Comparison of ENCODE assay signal across 8 cellular contexts in genomic region chr17:48944519-48945260, GRCh38. TPM values are rescaled to one million over a fixed set of nuclear protein-coding genes. Genes with fewer than 3 reads are reported as not detected.
A peak's percentile ranks its signal among the peaks of the same experiment; 100 is the strongest.
DNase-seq lines count a peak whose midpoint lies in the region; ATAC-seq and TF ChIP-seq lines count a peak whose summit lies in the region.

Gene SNF8 (minus strand): TSS chr17:48944842. CDS start chr17:48944734, 108 bp downstream.

- H3K27ac ChIP-seq in Panc1 (ENCODE audit: low read length) (peak within 1 kb of the TSS; percentile 98), muscle layer of colon (ENCODE audit: low read depth, low read length) (peak within 1 kb of the TSS; percentile 96)

- peak within 1 kb of the TSS; percentile 88 for H3K9ac ChIP-seq in muscle layer of colon (ENCODE audit: low read length)

- H3K9me3 ChIP-seq in Panc1 (ENCODE audit: control insufficient read depth, insufficient read depth, low read depth, low read length) (no peaks in the 10 kb centered on the region), muscle layer of colon (ENCODE audit: low read length) (no peaks in the 10 kb centered on the region)

- ATAC-seq in GM21717 (IDR thresholded peaks at IDR 0.05; ENCODE audit: unreplicated experiment) (peak; percentile 78), Panc1 (peak; percentile 98), esophagus mucosa (peak; percentile 96)
- peak; percentile 99 for ATAC-seq in activated T-cell treated with anti-CD3 and anti-CD28 coated beads, Interleukin-2, amount 50 U/mL, for 4 hours

- POLR2A ChIA-PET in Panc1 (lab: Charles Lee), result interaction anchor here (0.5 to 1.2 kb wide), 7 partner anchors 9 to 418 kb away, joined by 3 to 12 read pairs (median 3); no protein-coding TSS in a partner anchor

- H3K27me3 ChIP-seq in Panc1 (ENCODE audit: control insufficient read depth, insufficient read depth, low read length), result no peaks in the 10 kb centered on the region
- H3K27me3 ChIP-seq in muscle layer of colon (ENCODE audit: control insufficient read depth in 1 of 2, insufficient read depth in 2 of 2, low read length in 2 of 2), result no peaks in the 10 kb centered on the region

- peaks cover 17% of the 10 kb centered on the region for H3K4me1 Mint-ChIP-seq in activated T-cell treated with anti-CD3 and anti-CD28 coated beads, Interleukin-2, amount 50 U/mL, for 4 hours (ENCODE audit: low read depth)

- no peak for TF ChIP-seq CTCF in Panc1 (IDR thresholded peaks at IDR 0.05)

- intact Hi-C loops in Panc1 (cut with micrococcal nuclease; ENCODE audit: unreplicated experiment), result loop anchor here (2.0 kb wide), 1 partner anchor 28 kb away; no protein-coding TSS in a partner anchor

- no TSS peak for BruUV-seq in Panc1 (replicated peaks; lab: Mats Ljungman, UMichigan)

- DNase-seq in DMS153 (lab: John Stamatoyannopoulos, UW) (peak; percentile 63), KG1 (lab: John Stamatoyannopoulos, UW) (peak; percentile 91), Panc1 (ENCODE audit: low read depth, low spot score) (no peak)
- DNase-seq in activated T-cell treated with anti-CD3 and anti-CD28 coated beads, Interleukin-2, amount 50 U/mL, for 4 hours, result peak; percentile 90
- peak; percentile 81 to 87 for DNase-seq in stimulated activated CD8-positive, alpha-beta memory T cell treated with anti-CD3 and anti-CD28 coated beads, Interleukin-7, amount 100 ng/mL, for 1 hour (ENCODE audit: low read depth in 2 of 2)

- peaks cover 3% of the 10 kb centered on the region for H3K36me3 Mint-ChIP-seq in activated T-cell treated with anti-CD3 and anti-CD28 coated beads, Interleukin-2, amount 50 U/mL, for 4 hours (ENCODE audit: insufficient read depth)

- H3K4me3 Mint-ChIP-seq in activated T-cell treated with anti-CD3 and anti-CD28 coated beads, Interleukin-2, amount 50 U/mL, for 4 hours, result peak within 1 kb of the TSS; percentile 100

- H3K4me1 ChIP-seq in Panc1 (ENCODE audit: control insufficient read depth, insufficient read depth, low read length) (peaks cover 10% of the 10 kb centered on the region), muscle layer of colon (ENCODE audit: insufficient read depth, low read length) (peaks cover 11% of the 10 kb centered on the region)

- no peaks in the 10 kb centered on the region for H3K27me3 Mint-ChIP-seq in activated T-cell treated with anti-CD3 and anti-CD28 coated beads, Interleukin-2, amount 50 U/mL, for 4 hours (ENCODE audit: low read depth)

- CTCF ChIA-PET in Panc1 (lab: Charles Lee), result interaction anchor here (0.5 to 1.6 kb wide), 2 partner anchors 12 to 88 kb away, joined by 6 to 9 read pairs; no protein-coding TSS in a partner anchor

- in situ Hi-C loops in Panc1 (cut with HindIII; ENCODE audit: low pct_unique_long_range_greater_than_20kb, low sequenced_read_pairs), result no loop called here

- H3K4me3 ChIP-seq in Panc1 (ENCODE audit: low read depth in 2 of 2, low read length in 2 of 2) (peak within 1 kb of the TSS; percentile 60 to 100), muscle layer of colon (ENCODE audit: low read depth in 1 of 2, low read length in 2 of 2) (peak within 1 kb of the TSS; percentile 63 to 96)

- H3K9me3 Mint-ChIP-seq in activated T-cell treated with anti-CD3 and anti-CD28 coated beads, Interleukin-2, amount 50 U/mL, for 4 hours, result no peaks in the 10 kb centered on the region

- H3K36me3 ChIP-seq in Panc1 (ENCODE audit: control insufficient read depth, insufficient read depth, low read length), result peaks cover 5% of the 10 kb centered on the region; the same call in 1 of the 2 replicates
- H3K36me3 ChIP-seq in muscle layer of colon (ENCODE audit: insufficient read depth, low read length), result peaks cover 6% of the 10 kb centered on the region

RNA-seq across cellular contexts. Expression of gene SNF8, which starts in this region (rescaled TPM):
- total RNA-seq in Panc1 (2021; ENCODE audit: unreplicated experiment), result 371 TPM
- 299 TPM for polyA plus RNA-seq in Panc1 (2012; ENCODE audit: insufficient read length)
- total RNA-seq in activated T-cell treated with anti-CD3 and anti-CD28 coated beads, Interleukin-2, amount 50 U/mL, for 4 hours, result 100 to 1,000 TPM; 166 to 173 (median 170) TPM
- total RNA-seq in esophagus mucosa, result 65.2 TPM
